ENCODE assay signal across 9 cellular contexts in the genomic region with DNA sequence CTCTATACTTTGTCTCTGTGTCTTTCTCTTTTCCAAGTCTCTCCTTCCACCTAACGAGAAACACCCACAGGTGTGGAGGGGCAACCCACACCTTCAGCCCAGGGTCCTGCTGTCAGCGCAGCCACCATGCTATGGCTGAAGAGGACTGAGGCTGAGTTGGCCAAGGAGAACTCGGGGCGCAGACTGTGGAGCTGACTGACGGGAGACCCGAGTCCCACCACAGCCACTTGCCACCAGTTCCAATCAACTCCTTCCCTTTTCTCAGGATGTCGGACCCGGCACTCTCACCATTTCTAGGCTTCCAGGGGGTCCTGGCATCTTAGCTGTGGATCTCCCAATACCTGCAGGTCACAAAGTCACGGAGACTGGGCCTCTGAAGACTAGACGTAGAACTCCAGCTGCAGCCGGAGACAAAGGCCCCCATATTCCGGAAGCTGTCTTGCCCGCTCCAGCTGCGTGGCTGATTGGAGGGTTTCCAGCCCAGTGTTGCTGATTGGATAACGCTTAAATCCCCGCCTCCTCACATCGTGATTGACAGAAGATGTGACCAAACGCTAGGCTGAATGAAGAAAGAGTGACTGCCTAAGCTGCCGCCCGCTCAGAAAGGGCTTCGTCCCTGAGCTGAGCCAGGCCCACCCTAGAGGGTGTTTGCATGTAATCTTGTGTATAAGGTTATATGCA.
DNase-seq lines count a peak whose midpoint lies in the region; ATAC-seq, FAIRE-seq and TF ChIP-seq lines count a peak whose summit lies in the region.
"Had no signal": no experiment of that assay in that cellular context is flagged by ENCODE, and none has a peak within 500 bp of the region (broad histone marks: within the 10 kb centered on the region; RNA-seq: fewer than 3 reads in every experiment).

No MANE protein-coding gene starts in this region.

- no peak overlapping the region for H4K8ac ChIP-seq in H9 (replicated peaks; ENCODE audit: insufficient read length, low read depth, low read length)

- no peak overlapping the region for H3K18ac ChIP-seq in H9 (ENCODE audit: insufficient read length, low read depth, low read length)

- ATAC-seq in HG03139 (IDR thresholded peaks at IDR 0.05; ENCODE audit: unreplicated experiment) (peak; percentile 97), left lung (peak; percentile 98), HG02759 (IDR thresholded peaks at IDR 0.05; ENCODE audit: unreplicated experiment) (no peak)

- H2AFZ ChIP-seq in ACC112 (ENCODE audit: low read length, unreplicated experiment) (no peak overlapping the region), H9 (ENCODE audit: low read length) (no peak overlapping the region)

- H4K20me1 ChIP-seq in H9 (ENCODE audit: control insufficient read depth, insufficient read depth, insufficient read length): no peaks in the 10 kb centered on the region

- H3K23me2 ChIP-seq in H9 (ENCODE audit: insufficient read length, low read depth, low read length, poor library complexity, severe bottlenecking): no peaks in the 10 kb centered on the region

- no peak overlapping the region for H3K27ac ChIP-seq in ACC112 (ENCODE audit: low read depth, low read length)
- peak overlapping the region; percentile 75 for H3K27ac ChIP-seq in WERI-Rb-1
- H3K27ac ChIP-seq in left lung: peak overlapping the region; percentile 75 to 92
- no peak overlapping the region for H3K27ac ChIP-seq in H9 (ENCODE audit: insufficient read length, low read depth, low read length)

- no peak overlapping the region for H2BK20ac ChIP-seq in H9 (ENCODE audit: low read depth, low read length, poor library complexity, severe bottlenecking)

- no peak overlapping the region for H3K4me3 Mint-ChIP-seq in H9
- H3K4me3 Mint-ChIP-seq: brain had no signal

- peaks cover 5 to 30% (median 13%) of the 10 kb centered on the region in 3 experiments; a peak in 6 of 7 replicates for H3K36me3 Mint-ChIP-seq in H9 (ENCODE audit: insufficient read depth in 1 of 3, low read depth in 3 of 3)
- H3K36me3 Mint-ChIP-seq: brain had no signal

- H3K27me3 Mint-ChIP-seq in H9 (ENCODE audit: low read depth): no peaks in the 10 kb centered on the region; the same call in none of the 2 replicates
- H3K27me3 Mint-ChIP-seq: brain had no signal

- no peak overlapping the region for H3K56ac ChIP-seq in H9 (ENCODE audit: insufficient read length, low read depth, low read length)

- no peak overlapping the region for H2AK5ac ChIP-seq in H9 (ENCODE audit: insufficient read length, low read length)

- no peak overlapping the region for H3K23ac ChIP-seq in H9 (ENCODE audit: insufficient read length, low read depth, low read length)

- H3K4me3 ChIP-seq in ACC112 (ENCODE audit: low read depth, low read length) (peak overlapping the region; percentile 51), WERI-Rb-1 (ENCODE audit: low read depth, low read length) (peak overlapping the region; percentile 49), bronchial epithelial cell (ENCODE audit: low read depth, low read length) (peak overlapping the region; percentile 37), left lung (peak overlapping the region; percentile 36 to 64)

- no peak overlapping the region for H4K5ac ChIP-seq in H9 (ENCODE audit: insufficient read length, low read depth, low read length)

- H4K91ac ChIP-seq in H9 (ENCODE audit: insufficient read length, low read depth, low read length): no peak overlapping the region

- H2BK15ac ChIP-seq in H9 (ENCODE audit: low read depth, low read length): no peak overlapping the region

- H3K14ac ChIP-seq in H9 (ENCODE audit: insufficient read depth, low read length): no peak overlapping the region

- peak; percentile 74 for DNase-seq in WERI-Rb-1
- peak; percentile 66 for DNase-seq in bronchial epithelial cell (ENCODE audit: low read depth)
- peak; percentile 82 to 90 for DNase-seq in left lung
- peak; percentile 76 for DNase-seq in stimulated activated CD4-positive, alpha-beta T cell treated with anti-CD3 and anti-CD28 coated beads, Interleukin-4, amount 100 ng/mL, for 24 hours
- no peak for DNase-seq in H9

- intact Hi-C loops in left lung (cut with DNase I): no loop called here

- H3K9me3 ChIP-seq in WERI-Rb-1 (ENCODE audit: severe bottlenecking): peaks cover 3% of the 10 kb centered on the region
- no peaks in the 10 kb centered on the region for H3K9me3 ChIP-seq in left lung
- H3K9me3 ChIP-seq in H9 (ENCODE audit: control insufficient read depth, low read depth, low read length): peaks cover 59% of the 10 kb centered on the region

- no peak overlapping the region for H2BK120ac ChIP-seq in H9 (ENCODE audit: low read depth, low read length, poor library complexity, severe bottlenecking)

- H3K36me3 ChIP-seq in ACC112 (ENCODE audit: insufficient read depth, low read length) (no peaks in the 10 kb centered on the region), WERI-Rb-1 (no peaks in the 10 kb centered on the region), bronchial epithelial cell (ENCODE audit: control insufficient read depth, insufficient read depth, low read length) (no peaks in the 10 kb centered on the region), left lung (peaks cover 0 to 4% of the 10 kb centered on the region in 2 donors)

- H3K4me1 Mint-ChIP-seq in H9: no peaks in the 10 kb centered on the region
- H3K4me1 Mint-ChIP-seq: brain had no signal

- H3K4me1 ChIP-seq in ACC112 (ENCODE audit: control insufficient read depth, insufficient read depth, low read length, unreplicated experiment) (no peaks in the 10 kb centered on the region), left lung (peaks cover 0 to 23% of the 10 kb centered on the region in 2 donors), H9 (ENCODE audit: insufficient read depth, low read length) (no peaks in the 10 kb centered on the region)

- FAIRE-seq in bronchial epithelial cell (lab: Jason Lieb, UNC): no peak

- H3K9ac ChIP-seq in H9 (ENCODE audit: extremely low read depth, insufficient read length, low read length): no peak overlapping the region

- H3K27ac Mint-ChIP-seq in H9: no peak overlapping the region
- H3K27ac Mint-ChIP-seq: brain had no signal

- no peak overlapping the region for H2BK5ac ChIP-seq in H9 (ENCODE audit: insufficient read length, low read length)

- TF ChIP-seq CTCF in WERI-Rb-1 (IDR thresholded peaks at IDR 0.05; ENCODE audit: low read depth, low read length) (no peak), bronchial epithelial cell (IDR thresholded peaks at IDR 0.05; ENCODE audit: insufficient read depth, low read length, severe bottlenecking) (no peak), left lung (IDR thresholded peaks at IDR 0.05) (no peak), H9 (conservative IDR thresholded peaks at IDR 0.05) (no peak)

- H3K4ac ChIP-seq in H9 (ENCODE audit: low read depth, low read length): no peak overlapping the region

- no peaks in the 10 kb centered on the region for H3K79me1 ChIP-seq in H9 (ENCODE audit: insufficient read depth, low read depth, low read length, poor library complexity, severe bottlenecking)

- H3K27me3 ChIP-seq in ACC112 (ENCODE audit: insufficient read depth, low read length) (no peaks in the 10 kb centered on the region), WERI-Rb-1 (ENCODE audit: insufficient read depth, low read depth, severe bottlenecking) (no peaks in the 10 kb centered on the region), bronchial epithelial cell (ENCODE audit: control insufficient read depth, insufficient read depth, low read length) (no peaks in the 10 kb centered on the region), left lung (no peaks in the 10 kb centered on the region), H9 (ENCODE audit: insufficient read depth, low read length) (no peaks in the 10 kb centered on the region)

- no CpG with 5 or more reads among the region's 21 CpGs for WGBS in H9 (ENCODE audit: extremely low coverage, insufficient read length, low lambda C conversion rate)

- H3K9me3 Mint-ChIP-seq in H9: peaks cover 76 to 82% of the 10 kb centered on the region in 2 experiments

- H3K79me2 ChIP-seq in ACC112 (ENCODE audit: control insufficient read depth, insufficient read depth, low read length, unreplicated experiment): no peaks in the 10 kb centered on the region
- H3K79me2 ChIP-seq in H9 (ENCODE audit: insufficient read depth, low read length): no peaks in the 10 kb centered on the region

- H3K4me2 ChIP-seq in H9 (ENCODE audit: insufficient read depth, insufficient read length, low read length): no peak overlapping the region

- H3T11ph ChIP-seq in H9 (ENCODE audit: low read length): no peak overlapping the region

- no peak overlapping the region for H2BK12ac ChIP-seq in H9 (ENCODE audit: insufficient read length, low read depth, low read length)

Comparison
In these comparisons a context has a peak if more than half of its experiments do, and no peak if none do; other contexts are left out.
1. H3K27ac ChIP-seq: peak in WERI-Rb-1 (single experiment) and left lung (2 of 2); none in ACC112 (single experiment) and H9 (single experiment).
2. Peak in every context shown above with its lines, with median percentiles within 50 percentile points of each other: H3K4me3 ChIP-seq.